ENCODE assay signal across 32 cellular contexts in the genomic region with DNA sequence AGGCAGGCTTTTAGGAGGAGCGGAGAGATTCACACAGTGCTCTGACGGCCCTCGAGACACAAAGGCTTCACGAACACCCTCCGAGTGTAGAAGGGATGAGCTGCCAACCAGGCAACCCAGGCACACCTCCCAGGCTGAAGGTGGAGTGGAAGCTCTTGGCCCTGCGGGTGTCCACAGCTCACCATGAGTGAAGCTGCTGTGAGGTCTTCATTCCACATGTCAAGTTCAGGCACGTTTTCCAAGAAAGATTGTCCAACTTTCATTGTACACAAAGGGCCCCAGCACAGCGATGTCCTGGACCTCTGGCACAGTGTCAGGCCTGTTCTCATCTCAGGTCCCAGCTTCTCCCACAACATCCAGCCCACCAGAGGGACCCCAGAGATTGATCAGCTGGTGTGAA. TPM values are rescaled to one million over a fixed set of nuclear protein-coding genes. Genes with fewer than 3 reads are reported as not detected.
"Had no signal": no experiment of that assay in that cellular context is flagged by ENCODE, and none has a peak within 500 bp of the region (broad histone marks: within the 10 kb centered on the region; RNA-seq: fewer than 3 reads in every experiment).

No MANE protein-coding gene starts in this region.

- H3K27ac ChIP-seq: adrenal gland, body of pancreas, cardiac muscle cell, colonic mucosa, heart left ventricle, left lung, lower lobe of right lung, neutrophil, ovary, prostate gland, stomach, thyroid gland had no signal

- H3K27me3 ChIP-seq: adrenal gland, body of pancreas, cardiac muscle cell, colonic mucosa, heart left ventricle, left lung, neutrophil, ovary, stomach, thyroid gland had no signal

- FAIRE-seq: endometrium had no signal

- H3K4me1 ChIP-seq: adrenal gland, body of pancreas, colonic mucosa, heart left ventricle, left lung, lower lobe of right lung, prostate gland, stomach had no signal

- H3K4me3 ChIP-seq: adrenal gland, body of pancreas, cardiac muscle cell, colonic mucosa, heart left ventricle, left lung, lower lobe of right lung, ovary, prostate gland, stomach, thyroid gland had no signal

- ATAC-seq: activated T-cell treated with anti-CD3 and anti-CD28 coated beads, Interleukin-2, amount 50 U/mL, for 72 hours; body of pancreas; heart left ventricle; left lung; lower lobe of right lung; natural killer cell; stimulated activated naive B cell treated with anti-CD40 and anti-IgM and Interleukin-4, amounts not matched to agents 10 μg/mL and 1 μg/mL and 100 μg/mL, for 72 hours had no signal

- DNase-seq: activated B cell treated with CpG ODN at 0.5 μM for 24 hours; activated CD4-positive, alpha-beta T cell treated with anti-CD3 and anti-CD28 coated beads, Interleukin-2, amount 50 U/mL, for 1 hour; activated effector memory CD4-positive, alpha-beta T cell treated with anti-CD3 and anti-CD28 coated beads, Interleukin-2, amount 50 U/mL, for 16 hours; activated naive CD4-positive, alpha-beta T cell treated with anti-CD3 and anti-CD28 coated beads for 36 hours; activated naive CD8-positive, alpha-beta T cell treated with anti-CD3 and anti-CD28 coated beads for 36 hours; activated T-cell treated with anti-CD3 and anti-CD28 coated beads for 4 hours; activated T-cell treated with anti-CD3 and anti-CD28 coated beads, Interleukin-2, amount 50 U/mL, for 72 hours; adrenal gland; aorta; body of pancreas; cerebellar nuclear complex; colonic mucosa; effector CD8-positive, alpha-beta T cell; foreskin fibroblast; heart left ventricle; kidney glomerular epithelial cell; left lung; lower lobe of right lung; mesendoderm; natural killer cell; ovary; retina; stimulated activated CD4-positive, alpha-beta T cell treated with anti-CD3 and anti-CD28 coated beads, Interleukin-15, amount 100 ng/mL, for 24 hours; stimulated activated CD4-positive, alpha-beta T cell treated with anti-CD3 and anti-CD28 coated beads, Interleukin-2, amount 100 ng/mL, for 24 hours; stimulated activated naive B cell treated with anti-CD40 and anti-IgM and Interleukin-4, amounts not matched to agents 10 μg/mL and 1 μg/mL and 100 μg/mL, for 72 hours; stomach; T-helper 1 cell; thyroid gland had no signal

- H3K9me3 ChIP-seq: adrenal gland, body of pancreas, colonic mucosa, left lung, lower lobe of right lung, neutrophil, ovary, prostate gland, stomach, thyroid gland had no signal

- H3K36me3 ChIP-seq: adrenal gland, cardiac muscle cell, colonic mucosa, heart left ventricle, left lung, lower lobe of right lung, neutrophil, ovary, prostate gland, stomach, thyroid gland had no signal

RNA-seq across cellular contexts. Expression of gene PARD6G, which starts 13.4 kb away (rescaled TPM):
- total RNA-seq: activated B cell treated with CpG ODN at 0.5 μM for 24 hours; activated T-cell treated with anti-CD3 and anti-CD28 coated beads, Interleukin-2, amount 50 U/mL, for 72 hours; natural killer cell had no signal
